8 cellular contexts compared by ENCODE assay signal in genomic region chr2:714005-714741, GRCh38.
DNase-seq lines count a peak whose midpoint lies in the region; ATAC-seq lines count a peak whose summit lies in the region.

No MANE protein-coding gene starts in this region.

- no peaks in the 10 kb centered on the region for H3K27me3 ChIP-seq in iPS DF 6.9 (ENCODE audit: control insufficient read depth, insufficient read depth, low read length)

- peaks cover 3% of the 10 kb centered on the region; the same call in 1 of the 2 replicates for H3K4me1 ChIP-seq in iPS DF 6.9 (ENCODE audit: control insufficient read depth, insufficient read depth, low read length)

- H3K36me3 ChIP-seq in iPS DF 6.9 (ENCODE audit: control insufficient read depth, insufficient read depth, low read length) = no peaks in the 10 kb centered on the region

- H3K27ac ChIP-seq in iPS DF 6.9 (ENCODE audit: low read length) = no peak overlapping the region

- peak; percentile 28 to 30 for ATAC-seq in activated CD4-positive, CD25-positive, alpha-beta regulatory T cell treated with anti-CD3 and anti-CD28 coated beads, Interleukin-2, amount 50 U/mL, for 24 hours
- ATAC-seq in GM21367 (IDR thresholded peaks at IDR 0.05; ENCODE audit: unreplicated experiment) = peak; percentile 97
- peak; percentile 98 for ATAC-seq in HG03460 (IDR thresholded peaks at IDR 0.05; ENCODE audit: unreplicated experiment)

- no peaks in the 10 kb centered on the region for H3K9me3 ChIP-seq in iPS DF 6.9 (ENCODE audit: control insufficient read depth, insufficient read depth, low read length)

- no peak for DNase-seq in activated CD4-positive, CD25-positive, alpha-beta regulatory T cell treated with anti-CD3 and anti-CD28 coated beads, Interleukin-2, amount 50 U/mL, for 72 hours
- DNase-seq in NCI-H524 (lab: John Stamatoyannopoulos, UW) (peak; percentile 64 to 81), amniotic epithelial cell (ENCODE audit: low read depth) (peak; percentile 31), iPS DF 6.9 (ENCODE audit: low read depth, low spot score) (peak; percentile 57)
- peak; percentile 19 to 29 (median 21) for DNase-seq in stimulated activated CD4-positive, alpha-beta T cell treated with anti-CD3 and anti-CD28 coated beads, TNF-alpha, amount 100 ng/mL, for 48 hours (ENCODE audit: low read depth in 3 of 3)

- WGBS in iPS DF 6.9 (ENCODE audit: insufficient coverage, insufficient read length) = no CpG with 5 or more reads among the region's 17 CpGs

- H3K4me3 ChIP-seq in iPS DF 6.9 (ENCODE audit: low read length) = no peak overlapping the region

Comparison
In these comparisons a context has a peak if more than half of its experiments do, and no peak if none do; other contexts are left out.
1. ATAC-seq: peak in every context shown above with its lines; median percentile 98 in HG03460; 97 in GM21367; 29 in activated CD4-positive, CD25-positive, alpha-beta regulatory T cell treated with anti-CD3 and anti-CD28 coated beads, Interleukin-2, amount 50 U/mL, for 24 hours.